In the genomic region with DNA sequence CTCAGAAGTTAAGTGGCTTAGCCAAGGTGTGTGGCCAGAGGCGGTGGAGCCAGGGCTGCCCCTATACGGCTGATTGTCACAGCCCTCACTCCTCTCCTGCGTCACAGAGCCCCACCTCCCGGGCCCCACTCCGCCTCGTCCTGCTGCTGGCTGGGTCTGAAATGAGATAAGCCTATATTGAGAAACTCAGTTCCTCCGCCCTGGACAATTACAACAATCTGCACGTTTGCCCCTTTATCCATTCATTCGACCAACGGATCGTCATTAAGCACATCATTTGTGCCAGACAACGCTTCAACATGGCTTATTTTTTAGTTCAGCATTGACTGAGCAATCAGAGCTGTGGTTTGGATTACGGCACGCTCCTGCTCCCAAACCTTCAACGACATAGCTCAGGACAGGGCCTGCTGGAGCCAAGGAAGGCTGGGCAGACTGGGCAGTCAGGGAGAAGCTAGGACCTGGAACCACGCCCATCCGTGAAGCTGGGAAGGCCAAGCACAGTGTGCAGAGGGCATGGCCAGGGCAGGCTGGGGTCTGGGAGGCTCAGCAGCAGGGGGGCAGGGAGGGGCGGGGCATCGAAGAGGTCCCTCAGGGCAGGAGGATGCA, we compare ENCODE assay signal across 10 cellular contexts. TPM values are rescaled to one million over a fixed set of nuclear protein-coding genes. Genes with fewer than 3 reads are reported as not detected.
A peak's percentile ranks its signal among the peaks of the same experiment; 100 is the strongest.
DNase-seq lines count a peak whose midpoint lies in the region; ATAC-seq and TF ChIP-seq lines count a peak whose summit lies in the region.
"Had no signal": no experiment of that assay in that cellular context is flagged by ENCODE, and none has a peak within 500 bp of the region (broad histone marks: within the 10 kb centered on the region; RNA-seq: fewer than 3 reads in every experiment).

No MANE protein-coding gene starts in this region.

- H3K27me3 ChIP-seq in colonic mucosa: no peaks in the 10 kb centered on the region
- H3K27me3 ChIP-seq in liver (ENCODE audit: control insufficient read depth in 4 of 4, insufficient read depth in 4 of 4, low read length in 3 of 4): no peaks in the 10 kb centered on the region
- no peaks in the 10 kb centered on the region for H3K27me3 ChIP-seq in subcutaneous abdominal adipose tissue (ENCODE audit: control insufficient read depth in 5 of 5, insufficient read depth in 4 of 5, low read length in 5 of 5)
- H3K27me3 ChIP-seq: adrenal gland, foreskin keratinocyte had no signal

- TF ChIP-seq RAD21 in liver (IDR thresholded peaks at IDR 0.05): peak in 1 of 2 donors; percentile 42

- WGBS in liver: 46% methylated on average over 19 of the region's 19 CpGs

- H3K4me1 ChIP-seq in colonic mucosa (no peaks in the 10 kb centered on the region), liver (ENCODE audit: control insufficient read depth in 4 of 4, insufficient read depth in 4 of 4, low read length in 3 of 4) (peaks cover 0 to 8% (median 1%) of the 10 kb centered on the region in 4 donors), subcutaneous abdominal adipose tissue (ENCODE audit: control insufficient read depth in 5 of 5, insufficient read depth in 5 of 5, low read length in 5 of 5) (peaks cover 3 to 10% (median 6%) of the 10 kb centered on the region in 5 donors)
- H3K4me1 ChIP-seq: adrenal gland had no signal

- no peak for ATAC-seq in HG03175 (IDR thresholded peaks at IDR 0.05; ENCODE audit: unreplicated experiment)
- ATAC-seq: activated CD4-positive, alpha-beta T cell treated with anti-CD3 and anti-CD28 coated beads for 36 hours; foreskin keratinocyte had no signal

- peak; percentile 26 for DNase-seq in MV-4-11 (lab: John Stamatoyannopoulos, UW)
- DNase-seq in colonic mucosa: peak; percentile 76
- DNase-seq in KG1 (lab: John Stamatoyannopoulos, UW): no peak
- DNase-seq in DMS79 (lab: John Stamatoyannopoulos, UW): no peak
- DNase-seq: activated CD4-positive, alpha-beta T cell treated with anti-CD3 and anti-CD28 coated beads for 36 hours; foreskin keratinocyte had no signal

- H3K9ac ChIP-seq in colonic mucosa (ENCODE audit: low read depth in 2 of 2, low read length in 2 of 2) (no peak overlapping the region), liver (ENCODE audit: low read depth in 1 of 2, low read length in 2 of 2) (no peak overlapping the region), subcutaneous abdominal adipose tissue (ENCODE audit: low read length in 5 of 5) (peak overlapping the region in 1 of 5 donors; percentile 21)

- H3K9me3 ChIP-seq in colonic mucosa (no peaks in the 10 kb centered on the region), liver (ENCODE audit: control insufficient read depth in 4 of 4, low read length in 3 of 4) (peaks cover 0 to 2% (median 0%) of the 10 kb centered on the region in 4 donors), subcutaneous abdominal adipose tissue (ENCODE audit: control insufficient read depth in 5 of 5, low read length in 5 of 5) (no peaks in the 10 kb centered on the region)
- H3K9me3 ChIP-seq: adrenal gland had no signal

- H3K36me3 ChIP-seq in colonic mucosa (no peaks in the 10 kb centered on the region), liver (ENCODE audit: control insufficient read depth in 4 of 4, insufficient read depth in 3 of 4, low read depth in 1 of 4, low read length in 3 of 4) (no peaks in the 10 kb centered on the region), subcutaneous abdominal adipose tissue (ENCODE audit: control insufficient read depth in 5 of 5, insufficient read depth in 5 of 5, low read length in 5 of 5) (no peaks in the 10 kb centered on the region)
- H3K36me3 ChIP-seq: adrenal gland had no signal

- H3K27ac ChIP-seq in colonic mucosa (peak overlapping the region; percentile 80), liver (ENCODE audit: low read depth in 1 of 2, low read length in 2 of 2) (peak overlapping the region; percentile 42 to 59), subcutaneous abdominal adipose tissue (ENCODE audit: low read depth, low read length) (no peak overlapping the region)
- H3K27ac ChIP-seq: foreskin keratinocyte had no signal

- H3K4me3 ChIP-seq in colonic mucosa (no peak overlapping the region), liver (ENCODE audit: low read depth in 1 of 3, low read length in 3 of 3) (no peak overlapping the region), subcutaneous abdominal adipose tissue (ENCODE audit: low read depth in 1 of 5, low read length in 5 of 5) (peak overlapping the region; percentile 22 to 60 (median 42))
- H3K4me3 ChIP-seq: adrenal gland had no signal

- TF ChIP-seq CTCF in colonic mucosa (IDR thresholded peaks at IDR 0.05) (no peak), liver (IDR thresholded peaks at IDR 0.05; ENCODE audit: low read depth, low read length, missing input control) (no peak)

- intact Hi-C loops in colonic mucosa (cut with DNase I): no loop called here

TF ChIP-seq in liver, 16 proteins besides CTCF, POLR2A, EP300 and RAD21:
- no peak for TF ChIP-seq GABPA (IDR thresholded peaks at IDR 0.05 in 1 of 2, conservative IDR thresholded peaks at IDR 0.05 in 1 of 2)
- no peak for TF ChIP-seq FOXA2 (IDR thresholded peaks at IDR 0.05)
- peak in 1 of 2 donors; percentile 22 for TF ChIP-seq RXRA (IDR thresholded peaks at IDR 0.05)
- no peak for TF ChIP-seq JUND (IDR thresholded peaks at IDR 0.05)
- TF ChIP-seq HNF4A (conservative IDR thresholded peaks at IDR 0.05): peak in 1 of 2 donors; percentile 31
- TF ChIP-seq MAX (IDR thresholded peaks at IDR 0.05): no peak
- TF ChIP-seq SP1 (IDR thresholded peaks at IDR 0.05): peak; percentile 42

RNA-seq across cellular contexts. Expression of gene EZR, which starts 16.6 kb away (rescaled TPM):
- 100 to 1,000 TPM; 257 to 424 TPM for total RNA-seq in colonic mucosa
- 10 to 100 TPM; 22.4 to 28.5 TPM for total RNA-seq in liver
- 10 to 100 TPM; 22.0 to 35.4 TPM for polyA plus RNA-seq in liver

Comparison
In these comparisons a context has a peak if more than half of its experiments do, and no peak if none do; other contexts are left out.
1. DNase-seq: peak in MV-4-11 (single experiment) and colonic mucosa (single experiment); none in KG1 (single experiment) and DMS79 (single experiment).
2. H3K4me3 ChIP-seq: peak in subcutaneous abdominal adipose tissue (5 of 5); none in colonic mucosa (single experiment) and liver (0 of 3).
3. RNA of gene EZR, which starts 16.6 kb away (total RNA-seq): 257 to 424 TPM in colonic mucosa; 22.4 to 28.5 TPM in liver; every median in the first group is over 4 times any median in the second.